25 cellular contexts compared by ENCODE assay signal in genomic region chr1:204116539-204116938, GRCh38. TPM values are rescaled to one million over a fixed set of nuclear protein-coding genes. Genes with fewer than 3 reads are reported as not detected.
DNase-seq lines count a peak whose midpoint lies in the region; ATAC-seq, FAIRE-seq and TF ChIP-seq lines count a peak whose summit lies in the region.
"Had no signal": no experiment of that assay in that cellular context is flagged by ENCODE, and none has a peak within 500 bp of the region (broad histone marks: within the 10 kb centered on the region; RNA-seq: fewer than 3 reads in every experiment).

No MANE protein-coding gene starts in this region.

- CTCF ChIA-PET in H1 (lab: Charles Lee; ENCODE audit: partially characterized antibody) = interaction anchor here (0.5 to 7.6 kb wide), 9 partner anchors 10 to 246 kb away, joined by 3 to 105 read pairs (median 3); no protein-coding TSS in a partner anchor

- H3K9me3 Mint-ChIP-seq in stimulated activated effector memory CD8-positive, alpha-beta T cell treated with anti-CD3 and anti-CD28 coated beads, Interleukin-12 subunit alpha, Interleukin-12 subunit beta, amount 100 ng/mL, for 72 hours = no peaks in the 10 kb centered on the region
- H3K9me3 Mint-ChIP-seq: CD8-positive, alpha-beta T cell; GM23338; HFFc6; IgD-negative memory B cell had no signal

- H4K5ac ChIP-seq in H1 (ENCODE audit: insufficient read length, low read depth, low read length) = no peak overlapping the region

- H3K4me1 Mint-ChIP-seq in stimulated activated effector memory CD8-positive, alpha-beta T cell treated with anti-CD3 and anti-CD28 coated beads, Interleukin-12 subunit alpha, Interleukin-12 subunit beta, amount 100 ng/mL, for 72 hours = peaks cover 21% of the 10 kb centered on the region

- no peak overlapping the region for H3K9ac ChIP-seq in BLaER1
- no peak overlapping the region for H3K9ac ChIP-seq in H1 (replicated peaks in 1 of 4; ENCODE audit: extremely low read depth in 1 of 4, low read depth in 3 of 4, low read length in 3 of 4)
- no peak overlapping the region for H3K9ac ChIP-seq in kidney (ENCODE audit: low read length in 2 of 2)

- H4K20me1 ChIP-seq in BLaER1 (no peaks in the 10 kb centered on the region), H1 (replicated peaks in 1 of 2; ENCODE audit: control insufficient read depth in 1 of 2, insufficient read depth in 2 of 2, low read length in 2 of 2) (peaks cover 11 to 27% of the 10 kb centered on the region in 2 experiments)

- no peak for FAIRE-seq in H1 (lab: Jason Lieb, UNC)
- FAIRE-seq in kidney (lab: Jason Lieb, UNC) = no peak
- FAIRE-seq in D721Med (lab: Jason Lieb, UNC) = no peak
- FAIRE-seq: A549, GM12878, HTR-8/SVneo had no signal

- H2BK120ac ChIP-seq in H1 (replicated peaks; ENCODE audit: low read depth, low read length) = no peak overlapping the region

- ATAC-seq in stimulated activated effector memory CD8-positive, alpha-beta T cell treated with anti-CD3 and anti-CD28 coated beads, Interleukin-12 subunit alpha, Interleukin-12 subunit beta, amount 100 ng/mL, for 72 hours = no peak
- ATAC-seq in GM19328 (IDR thresholded peaks at IDR 0.05; ENCODE audit: unreplicated experiment) = no peak
- ATAC-seq: CD8-positive, alpha-beta T cell; GM12878; GM23338; HCT116 had no signal

- H3K18ac ChIP-seq in H1 (ENCODE audit: extremely low read depth, low read length) = no peak overlapping the region

- TF ChIP-seq CTCF in H1 (IDR thresholded peaks at IDR 0.05; ENCODE audit: control extremely low read depth in 1 of 3, insufficient read depth in 1 of 3, low read depth in 1 of 3, low read length in 3 of 3) = no peak
- no peak for TF ChIP-seq CTCF in kidney (IDR thresholded peaks at IDR 0.05; ENCODE audit: borderline replicate concordance, extremely low read depth, insufficient read depth)
- no peak for TF ChIP-seq CTCF in WERI-Rb-1 (IDR thresholded peaks at IDR 0.05; ENCODE audit: low read depth, low read length)
- TF ChIP-seq CTCF in D721Med (IDR thresholded peaks at IDR 0.05; ENCODE audit: insufficient read depth, missing control alignments) = no peak

- H3K4me1 ChIP-seq in BLaER1 (peaks cover 50% of the 10 kb centered on the region), H1 (replicated peaks in 1 of 4; ENCODE audit: control insufficient read depth in 3 of 4, insufficient read depth in 4 of 4, low read length in 3 of 4) (peaks cover 0 to 8% (median 5%) of the 10 kb centered on the region in 4 experiments; a peak in 3 of 7 replicates), kidney (ENCODE audit: control insufficient read depth in 1 of 2, insufficient read depth in 1 of 2, low read depth in 1 of 2, low read length in 2 of 2) (peaks cover 7 to 8% of the 10 kb centered on the region in 2 donors)

- no peaks in the 10 kb centered on the region for H3K23me2 ChIP-seq in H1 (ENCODE audit: low read depth, low read length)

- no peak overlapping the region for H2BK12ac ChIP-seq in H1 (ENCODE audit: low read depth, low read length)

- H2AFZ ChIP-seq in H1 (ENCODE audit: low read length) = no peak overlapping the region
- H2AFZ ChIP-seq: GM23338 had no signal

- H3K4ac ChIP-seq in H1 (replicated peaks; ENCODE audit: insufficient read length, low read depth, low read length) = no peak overlapping the region

- peaks cover 0 to 59% of the 10 kb centered on the region in 2 experiments; a peak in 2 of 4 replicates for H3K79me2 ChIP-seq in H1 (ENCODE audit: control insufficient read depth in 1 of 2, insufficient read depth in 2 of 2, low read length in 2 of 2)

- peaks cover 37% of the 10 kb centered on the region for H3K36me3 Mint-ChIP-seq in stimulated activated effector memory CD8-positive, alpha-beta T cell treated with anti-CD3 and anti-CD28 coated beads, Interleukin-12 subunit alpha, Interleukin-12 subunit beta, amount 100 ng/mL, for 72 hours
- H3K36me3 Mint-ChIP-seq: CD8-positive, alpha-beta T cell; IgD-negative memory B cell had no signal

- H4K91ac ChIP-seq in H1 (replicated peaks; ENCODE audit: insufficient read length, low read length) = no peak overlapping the region

- no peak overlapping the region for H3K4me3 ChIP-seq in BLaER1
- no peak overlapping the region for H3K4me3 ChIP-seq in H1 (ENCODE audit: extremely low read depth in 1 of 4, insufficient read depth in 2 of 4, low read depth in 3 of 4, low read length in 4 of 4)
- H3K4me3 ChIP-seq in kidney (ENCODE audit: low read length in 2 of 2) = no peak overlapping the region
- H3K4me3 ChIP-seq in WERI-Rb-1 (ENCODE audit: low read depth, low read length) = no peak overlapping the region
- H3K4me3 ChIP-seq: A549, GM12878, GM23338 had no signal

- H3K79me1 ChIP-seq in H1 (ENCODE audit: low read depth, low read length) = peaks cover 20% of the 10 kb centered on the region

- no peak for DNase-seq in H1 (ENCODE audit: low read depth in 1 of 2, low spot score in 2 of 2)
- peak; percentile 32 for DNase-seq in kidney
- no peak for DNase-seq in stimulated activated effector memory CD8-positive, alpha-beta T cell treated with anti-CD3 and anti-CD28 coated beads, Interleukin-12 subunit alpha, Interleukin-12 subunit beta, amount 100 ng/mL, for 72 hours (ENCODE audit: low spot score in 2 of 2)
- DNase-seq in activated gamma-delta T cell treated with Interleukin-2 at 50 U/mL for 16 hours = no peak
- no peak for DNase-seq in WERI-Rb-1
- no peak for DNase-seq in D721Med (ENCODE audit: insufficient read length, low spot score)
- DNase-seq: AML-193; Calu3; CD8-positive, alpha-beta T cell; DMS 273 treated with DMSO at 0.1 percent for 48 hours; DMS53; DND-41; EL; H7; HFFc6 had no signal

- no peak overlapping the region for H3K4me3 Mint-ChIP-seq in stimulated activated effector memory CD8-positive, alpha-beta T cell treated with anti-CD3 and anti-CD28 coated beads, Interleukin-12 subunit alpha, Interleukin-12 subunit beta, amount 100 ng/mL, for 72 hours
- H3K4me3 Mint-ChIP-seq: CD8-positive, alpha-beta T cell; GM23338; HFFc6; IgD-negative memory B cell had no signal

- H4K8ac ChIP-seq in H1 (ENCODE audit: extremely low read depth, insufficient read depth, low read length) = no peak overlapping the region

- H3K27ac Mint-ChIP-seq in stimulated activated effector memory CD8-positive, alpha-beta T cell treated with anti-CD3 and anti-CD28 coated beads, Interleukin-12 subunit alpha, Interleukin-12 subunit beta, amount 100 ng/mL, for 72 hours = peak overlapping the region; percentile 49
- H3K27ac Mint-ChIP-seq: CD8-positive, alpha-beta T cell; GM23338; HFFc6; IgD-negative memory B cell had no signal

- no peak overlapping the region for H3K23ac ChIP-seq in H1 (ENCODE audit: insufficient read length)

- no peaks in the 10 kb centered on the region for H3K9me3 ChIP-seq in BLaER1
- H3K9me3 ChIP-seq in H1 (ENCODE audit: insufficient read depth in 2 of 2, low read depth in 1 of 2, low read length in 1 of 2) = no peaks in the 10 kb centered on the region
- H3K9me3 ChIP-seq in kidney (ENCODE audit: control insufficient read depth in 1 of 2, low read length in 2 of 2) = no peaks in the 10 kb centered on the region
- H3K9me3 ChIP-seq in WERI-Rb-1 (ENCODE audit: severe bottlenecking) = no peaks in the 10 kb centered on the region
- H3K9me3 ChIP-seq: A549 had no signal

- 0 out of 2 replicates have a peak overlapping the region, but pooled peaks have one; percentile 11 for H3K4me2 ChIP-seq in BLaER1
- no peak overlapping the region for H3K4me2 ChIP-seq in H1 (ENCODE audit: insufficient read depth in 1 of 2, low read depth in 2 of 2, low read length in 2 of 2)
- H3K4me2 ChIP-seq: A549, GM23338 had no signal

- no peak for TF ChIP-seq EP300 in H1 (IDR thresholded peaks at IDR 0.05; ENCODE audit: borderline replicate concordance in 1 of 2, low read depth in 2 of 2, low read length in 2 of 2)

- 96% methylated on average over 4 of the region's 4 CpGs; no CpG with 5 or more reads in 1 of the 2 experiments for WGBS in H1 (ENCODE audit: extremely low coverage in 1 of 2, insufficient coverage in 1 of 2, insufficient read length in 1 of 2, insufficient replicate concordance in 2 of 2, low coverage in 1 of 2, low lambda C conversion rate in 2 of 2, missing lambda C conversion rate in 1 of 2), 2 experiments

- POLR2A ChIA-PET in H1 (lab: Charles Lee; ENCODE audit: partially characterized antibody) = interaction anchor here (0.8 to 2.2 kb wide), 5 partner anchors 9 to 251 kb away, joined by 3 to 9 read pairs (median 5); no protein-coding TSS in a partner anchor

- intact Hi-C loops in kidney (cut with DNase I) = no loop called here

- H2AK5ac ChIP-seq in H1 (ENCODE audit: low read depth, low read length) = no peak overlapping the region

- no peaks in the 10 kb centered on the region for H3K27me3 ChIP-seq in BLaER1
- no peaks in the 10 kb centered on the region; a peak in 1 of 7 replicates for H3K27me3 ChIP-seq in H1 (replicated peaks in 1 of 4; ENCODE audit: control insufficient read depth in 3 of 4, extremely low read depth in 1 of 4, insufficient read depth in 3 of 4, low read length in 3 of 4)
- no peaks in the 10 kb centered on the region for H3K27me3 ChIP-seq in WERI-Rb-1 (ENCODE audit: insufficient read depth, low read depth, severe bottlenecking)

- H2BK5ac ChIP-seq in H1 (ENCODE audit: low read depth, low read length) = peak overlapping the region; percentile 56; the same call in 1 of the 2 replicates

- no peak overlapping the region for H3K14ac ChIP-seq in H1 (ENCODE audit: insufficient read length)

- TF ChIP-seq POLR2A in H1 (IDR thresholded peaks at IDR 0.05; ENCODE audit: control extremely low read depth in 1 of 2, low read depth in 2 of 2, low read length in 2 of 2) = no peak

- H2BK20ac ChIP-seq in H1 (ENCODE audit: low read length) = no peak overlapping the region

- no peak overlapping the region for H3K56ac ChIP-seq in H1 (replicated peaks; ENCODE audit: insufficient read length, low read depth, low read length)

- H3K27ac ChIP-seq in BLaER1 (no peak overlapping the region), H1 (ENCODE audit: low read depth, low read length) (no peak overlapping the region), kidney (ENCODE audit: low read depth in 2 of 2, low read length in 2 of 2) (no peak overlapping the region), WERI-Rb-1 (no peak overlapping the region)
- H3K27ac ChIP-seq: 22Rv1, A549 had no signal

- no peak for TF ChIP-seq RAD21 in H1 (IDR thresholded peaks at IDR 0.05 in 1 of 2, conservative IDR thresholded peaks at IDR 0.05 in 1 of 2; ENCODE audit: low read depth in 2 of 2, low read length in 2 of 2)

- no peaks in the 10 kb centered on the region for H3K36me3 ChIP-seq in BLaER1
- peaks cover 18 to 68% (median 37%) of the 10 kb centered on the region in 4 experiments for H3K36me3 ChIP-seq in H1 (ENCODE audit: control insufficient read depth in 2 of 4, insufficient read depth in 4 of 4, low read length in 3 of 4)
- peaks cover 21 to 50% of the 10 kb centered on the region in 2 donors for H3K36me3 ChIP-seq in kidney (ENCODE audit: control insufficient read depth in 1 of 2, insufficient read depth in 2 of 2, low read length in 2 of 2)
- no peaks in the 10 kb centered on the region for H3K36me3 ChIP-seq in WERI-Rb-1

- H2BK15ac ChIP-seq in H1 (ENCODE audit: low read length) = no peak overlapping the region

RNA-seq across cellular contexts. Expression of gene ETNK2, which starts 35.3 kb away (rescaled TPM):
- 20.1 and 23.1 TPM in 2 replicates for total RNA-seq in H1 (2021; fragmentation: NEBNext Ultra II Directional; extraction: Animal tissue kit (Norgen Biotek cat#: 25700))
- polyA plus RNA-seq in H1 (2011; rRNA removed) (24.5 and 26.7 TPM in 2 replicates), kidney (ENCODE audit: insufficient read depth, low read depth, low replicate concordance) (166 TPM)
- 22.8 TPM for polyA plus RNA-seq in H1 (2011; cell fraction: cytosol; rRNA removed)
- 23.2 TPM for polyA plus RNA-seq in H1 (2011; cell fraction: nucleus; rRNA removed)
- 14.3 to 19.9 TPM (median 18.7 TPM) in 4 replicates for polyA plus RNA-seq in H1 (2012, experiment 1 of 2)
- 23.9 TPM for polyA plus RNA-seq in H1 (2012, experiment 2 of 2)
- polyA plus RNA-seq in H1 (2013, experiment 1 of 2) = 11.3 TPM
- polyA plus RNA-seq in H1 (2013, experiment 2 of 2) = 11.4 TPM
- polyA minus RNA-seq in H1 (2011; rRNA and poly(A)+ RNA removed) = 31.5 and 38.8 TPM in 2 replicates
- polyA minus RNA-seq in H1 (2011; cell fraction: cytosol; rRNA and poly(A)+ RNA removed) = 11.0 TPM
- polyA minus RNA-seq in H1 (2011; cell fraction: nucleus; rRNA and poly(A)+ RNA removed) = 10.8 TPM
- total RNA-seq in kidney = 33.3 TPM
- total RNA-seq: GM12878 had no signal

RNA-seq across cellular contexts. Expression of gene SOX13, which starts 43.6 kb away (rescaled TPM):
- 173 and 180 TPM in 2 replicates for total RNA-seq in H1 (2021; fragmentation: NEBNext Ultra II Directional; extraction: Animal tissue kit (Norgen Biotek cat#: 25700))
- polyA plus RNA-seq in H1 (2011; rRNA removed) (113 and 169 TPM in 2 replicates), kidney (ENCODE audit: insufficient read depth, low read depth, low replicate concordance) (23.9 TPM)
- 96.2 TPM for polyA plus RNA-seq in H1 (2011; cell fraction: cytosol; rRNA removed)
- polyA plus RNA-seq in H1 (2011; cell fraction: nucleus; rRNA removed) = 219 TPM
- polyA plus RNA-seq in H1 (2012, experiment 1 of 2) = 59.8 to 90.9 TPM (median 83.4 TPM) in 4 replicates
- polyA plus RNA-seq in H1 (2012, experiment 2 of 2) = 63.6 TPM
- 44.3 TPM for polyA plus RNA-seq in H1 (2013, experiment 1 of 2)
- 44.2 TPM for polyA plus RNA-seq in H1 (2013, experiment 2 of 2)
- 81.6 and 128 TPM in 2 replicates for polyA minus RNA-seq in H1 (2011; rRNA and poly(A)+ RNA removed)
- polyA minus RNA-seq in H1 (2011; cell fraction: cytosol; rRNA and poly(A)+ RNA removed) = 90.1 TPM
- 162 TPM for polyA minus RNA-seq in H1 (2011; cell fraction: nucleus; rRNA and poly(A)+ RNA removed)
- 55.2 TPM for total RNA-seq in kidney
- total RNA-seq: G401 had no signal

RNA-seq across cellular contexts. Expression of gene REN, which starts 49.6 kb away (rescaled TPM):
- not detected in 2 replicates for total RNA-seq in H1 (2021; fragmentation: NEBNext Ultra II Directional; extraction: Animal tissue kit (Norgen Biotek cat#: 25700))
- polyA plus RNA-seq in H1 (2011; rRNA removed) (0.05 and 0.11 TPM in 2 replicates), kidney (ENCODE audit: insufficient read depth, low read depth, low replicate concordance) (1,159 TPM)
- polyA plus RNA-seq in H1 (2011; cell fraction: cytosol; rRNA removed) = not detected
- not detected for polyA plus RNA-seq in H1 (2011; cell fraction: nucleus; rRNA removed)
- polyA plus RNA-seq in H1 (2012, experiment 1 of 2) = 0.12 TPM in 1 of 4 replicates, not detected in the others
- polyA plus RNA-seq in H1 (2012, experiment 2 of 2) = not detected
- 0.06 TPM for polyA plus RNA-seq in H1 (2013, experiment 1 of 2)
- 0.04 TPM for polyA plus RNA-seq in H1 (2013, experiment 2 of 2)
- polyA minus RNA-seq in H1 (2011; rRNA and poly(A)+ RNA removed) = 0.38 TPM in 1 of 2 replicates, not detected in the other
- not detected for polyA minus RNA-seq in H1 (2011; cell fraction: cytosol; rRNA and poly(A)+ RNA removed)
- polyA minus RNA-seq in H1 (2011; cell fraction: nucleus; rRNA and poly(A)+ RNA removed) = not detected
- 32.4 TPM for total RNA-seq in kidney
- total RNA-seq: Calu3; CD8-positive, alpha-beta T cell; G401; GM12878; GM23338; H7 had no signal
- polyA plus RNA-seq: A549, GM12878, GM23338, IgD-negative memory B cell had no signal

Comparison
In these comparisons a context has a peak if more than half of its experiments do, and no peak if none do; other contexts are left out.
1. RNA of gene REN, which starts 49.6 kb away (total RNA-seq): 32.4 TPM in kidney (single experiment); not detected in H1; every median in the first group is over 10 times any median in the second.